In genomic region chr3:197874064-197874463, GRCh38 we compare ENCODE assay signal across 19 cellular contexts.
A peak's percentile ranks its signal among the peaks of the same experiment; 100 is the strongest.
DNase-seq lines count a peak whose midpoint lies in the region; ATAC-seq, FAIRE-seq and TF ChIP-seq lines count a peak whose summit lies in the region.
"Had no signal": no experiment of that assay in that cellular context is flagged by ENCODE, and none has a peak within 500 bp of the region (broad histone marks: within the 10 kb centered on the region; RNA-seq: fewer than 3 reads in every experiment).

No MANE protein-coding gene starts in this region.

- H3K9me3 Mint-ChIP-seq in endothelial cell (ENCODE audit: unreplicated experiment): no peaks in the 10 kb centered on the region
- H3K9me3 Mint-ChIP-seq: CD4-positive, alpha-beta memory T cell had no signal

- no peak for TF ChIP-seq CTCF in endothelial cell (IDR thresholded peaks at IDR 0.05; ENCODE audit: unreplicated experiment)

- H3K79me2 ChIP-seq in Karpas-422 (ENCODE audit: low read length): 0 out of 2 replicates have a peak, but pooled peaks cover 3% of the 10 kb centered on the region

- ATAC-seq in HG02938 (IDR thresholded peaks at IDR 0.05; ENCODE audit: unreplicated experiment): no peak
- ATAC-seq: A549, HepG2 had no signal

- H3K9ac ChIP-seq in Karpas-422 (ENCODE audit: low read length): no peak overlapping the region

- peak; percentile 43 for FAIRE-seq in H54 (lab: Jason Lieb, UNC)
- FAIRE-seq: A549, D721Med, HepG2, HTR-8/SVneo had no signal

- no peak overlapping the region for H2AFZ ChIP-seq in Karpas-422 (ENCODE audit: low read length)

- H3K27ac Mint-ChIP-seq in endothelial cell (ENCODE audit: unreplicated experiment): no peak overlapping the region

- H3K27me3 ChIP-seq in Karpas-422 (ENCODE audit: low read length): no peaks in the 10 kb centered on the region
- H3K27me3 ChIP-seq: BE2C had no signal

- no peak for TF ChIP-seq POLR2A in H54 (IDR thresholded peaks at IDR 0.05; ENCODE audit: low read depth, low read length)

- peaks cover 61% of the 10 kb centered on the region for H3K36me3 ChIP-seq in Karpas-422 (ENCODE audit: insufficient read depth, low read length)

- DNase-seq in H54 (ENCODE audit: insufficient read length, low spot score): no peak
- peak; percentile 8 for DNase-seq in LHCN-M2 (ENCODE audit: low read depth)
- no peak for DNase-seq in endothelial cell (ENCODE audit: low spot score)
- DNase-seq in iris pigment epithelial cell (ENCODE audit: low read depth): peak; percentile 17
- DNase-seq in Karpas-422: no peak
- no peak for DNase-seq in SIG-M5 (lab: John Stamatoyannopoulos, UW)
- DNase-seq: BE2C; CD4-positive, alpha-beta memory T cell; DMS153; DMS79 treated with DMSO at 0.1 percent for 48 hours; EL; GF-D8; H7 had no signal

- H3K4me2 ChIP-seq in Karpas-422 (ENCODE audit: low read depth, low read length, poor library complexity, severe bottlenecking): no peak overlapping the region
- H3K4me2 ChIP-seq: A549 had no signal

- peaks cover 54% of the 10 kb centered on the region for H3K36me3 Mint-ChIP-seq in endothelial cell (ENCODE audit: low read depth, unreplicated experiment)

- peaks cover 9% of the 10 kb centered on the region for H3K4me1 Mint-ChIP-seq in endothelial cell (ENCODE audit: unreplicated experiment)

- H3K27ac ChIP-seq in Karpas-422 (ENCODE audit: low read length): no peak overlapping the region
- H3K27ac ChIP-seq: A549, C4-2B had no signal

- H3K27me3 Mint-ChIP-seq in endothelial cell (ENCODE audit: unreplicated experiment): no peaks in the 10 kb centered on the region
- H3K27me3 Mint-ChIP-seq: CD4-positive, alpha-beta memory T cell had no signal

- no peak overlapping the region for H3K4me3 ChIP-seq in Karpas-422 (ENCODE audit: low read length)
- H3K4me3 ChIP-seq: A549 had no signal

- no peaks in the 10 kb centered on the region for H3K9me2 ChIP-seq in Karpas-422 (replicated peaks; ENCODE audit: insufficient read depth, low read length)

- H3K4me3 Mint-ChIP-seq in endothelial cell (ENCODE audit: unreplicated experiment): peak overlapping the region; percentile 31
- H3K4me3 Mint-ChIP-seq: CD4-positive, alpha-beta memory T cell had no signal

- no peaks in the 10 kb centered on the region for H3K9me3 ChIP-seq in Karpas-422 (ENCODE audit: low read length)
- H3K9me3 ChIP-seq: A549, BE2C had no signal

- H3K4me1 ChIP-seq in Karpas-422 (ENCODE audit: low read length): no peaks in the 10 kb centered on the region
- H3K4me1 ChIP-seq: A549, BE2C had no signal

- no peaks in the 10 kb centered on the region for H4K20me1 ChIP-seq in Karpas-422 (ENCODE audit: insufficient read depth, low read depth, low read length)

Comparison
In these comparisons a context has a peak if more than half of its experiments do, and no peak if none do; other contexts are left out.
1. DNase-seq: peak in LHCN-M2 (single experiment) and iris pigment epithelial cell (single experiment); none in H54 (single experiment), endothelial cell (single experiment), Karpas-422 (single experiment) and SIG-M5 (single experiment).